ENCODE assay signal across 8 cellular contexts in genomic region chr12:111555313-111555712, GRCh38. TPM values are rescaled to one million over a fixed set of nuclear protein-coding genes. Genes with fewer than 3 reads are reported as not detected.
A peak's percentile ranks its signal among the peaks of the same experiment; 100 is the strongest.
DNase-seq lines count a peak whose midpoint lies in the region; ATAC-seq and TF ChIP-seq lines count a peak whose summit lies in the region.
"Not testable (repeated sequence)": the region's sequence is repeated elsewhere in the genome, so short reads cannot be mapped to it uniquely, and the experiment has no call there.

No MANE protein-coding gene starts in this region.

- not testable (repeated sequence) for H3K27me3 Mint-ChIP-seq in CD8-positive, alpha-beta T cell (ENCODE audit: low read depth); activated T-cell treated with anti-CD3 and anti-CD28 coated beads, Interleukin-2, amount 50 U/mL, for 24 hours; chondrocyte (ENCODE audit: low read depth); endothelial cell (ENCODE audit: unreplicated experiment); nephron progenitor cell (ENCODE audit: low read depth, poor library complexity)

- POLR2A ChIA-PET in CD8-positive, alpha-beta T cell (lab: Charles Lee); HEK293 (lab: Yijun Ruan, JAX): not testable (repeated sequence)

- CTCF ChIA-PET in CD8-positive, alpha-beta T cell (lab: Charles Lee); HEK293 (lab: Yijun Ruan, JAX): not testable (repeated sequence)

- ATAC-seq in CD8-positive, alpha-beta T cell: not testable (repeated sequence)

- not testable (repeated sequence) for H3K4me3 ChIP-seq in CD8-positive, alpha-beta T cell (ENCODE audit: low read depth, low read length); GM23248; HEK293 (ENCODE audit: low read depth, low read length)

- H3K36me3 Mint-ChIP-seq in CD8-positive, alpha-beta T cell: peaks cover 20% of the 10 kb centered on the region
- H3K36me3 Mint-ChIP-seq in activated T-cell treated with anti-CD3 and anti-CD28 coated beads, Interleukin-2, amount 50 U/mL, for 24 hours (ENCODE audit: low read depth): peaks cover 72% of the 10 kb centered on the region
- not testable (repeated sequence) for H3K36me3 Mint-ChIP-seq in chondrocyte (ENCODE audit: low read depth)
- H3K36me3 Mint-ChIP-seq in endothelial cell (ENCODE audit: low read depth, unreplicated experiment): peaks cover 12% of the 10 kb centered on the region
- H3K36me3 Mint-ChIP-seq in nephron progenitor cell (ENCODE audit: low read depth): peaks cover 71% of the 10 kb centered on the region

- peak overlapping the region; percentile 64 for H3K27ac Mint-ChIP-seq in CD8-positive, alpha-beta T cell
- H3K27ac Mint-ChIP-seq in activated T-cell treated with anti-CD3 and anti-CD28 coated beads, Interleukin-2, amount 50 U/mL, for 24 hours: peak overlapping the region; percentile 35
- H3K27ac Mint-ChIP-seq in chondrocyte (ENCODE audit: unreplicated experiment) (peak overlapping the region; percentile 29), endothelial cell (ENCODE audit: unreplicated experiment) (peak overlapping the region; percentile 57), nephron progenitor cell (peak overlapping the region; percentile 42)

- in situ Hi-C loops in GM23248 (cut with MboI): not testable (repeated sequence)

- H3K79me2 ChIP-seq in GM23248 (ENCODE audit: insufficient read depth): peaks cover 100% of the 10 kb centered on the region

- not testable (repeated sequence) for TF ChIP-seq CTCF in CD8-positive, alpha-beta T cell (IDR thresholded peaks at IDR 0.05); HEK293 (tag by site-specific recombination; IDR thresholded peaks at IDR 0.05); VCaP (conservative IDR thresholded peaks at IDR 0.05); chondrocyte (IDR thresholded peaks at IDR 0.05); endothelial cell (IDR thresholded peaks at IDR 0.05; ENCODE audit: unreplicated experiment); nephron progenitor cell (IDR thresholded peaks at IDR 0.05)

- H3K27ac ChIP-seq in CD8-positive, alpha-beta T cell (ENCODE audit: low read depth, low read length); HEK293 (ENCODE audit: extremely low read depth, low read depth, low read length): not testable (repeated sequence)
- peak overlapping the region; percentile 65; the same call in 1 of the 2 replicates for H3K27ac ChIP-seq in GM23248
- peak overlapping the region; percentile 89 for H3K27ac ChIP-seq in VCaP

- H3K4me1 ChIP-seq in CD8-positive, alpha-beta T cell (ENCODE audit: insufficient read depth, low read length); HEK293 (ENCODE audit: control insufficient read depth, insufficient read depth, low read length): not testable (repeated sequence)
- H3K4me1 ChIP-seq in GM23248 (ENCODE audit: insufficient read depth): peaks cover 38% of the 10 kb centered on the region

- H2AFZ ChIP-seq in GM23248: not testable (repeated sequence)

- H3K4me2 ChIP-seq in GM23248 (ENCODE audit: unreplicated experiment): peak overlapping the region; percentile 74

- peaks cover 22% of the 10 kb centered on the region for H3K4me1 Mint-ChIP-seq in CD8-positive, alpha-beta T cell (ENCODE audit: low read depth)
- H3K4me1 Mint-ChIP-seq in activated T-cell treated with anti-CD3 and anti-CD28 coated beads, Interleukin-2, amount 50 U/mL, for 24 hours (ENCODE audit: low read depth): peaks cover 37% of the 10 kb centered on the region
- H3K4me1 Mint-ChIP-seq in chondrocyte (ENCODE audit: low read depth): peaks cover 31% of the 10 kb centered on the region
- not testable (repeated sequence) for H3K4me1 Mint-ChIP-seq in endothelial cell (ENCODE audit: unreplicated experiment); nephron progenitor cell

- not testable (repeated sequence) for H3K36me3 ChIP-seq in CD8-positive, alpha-beta T cell (ENCODE audit: insufficient read depth, low read length)
- H3K36me3 ChIP-seq in GM23248 (ENCODE audit: low read depth): peaks cover 10% of the 10 kb centered on the region
- H3K36me3 ChIP-seq in HEK293 (ENCODE audit: control insufficient read depth in 2 of 2, insufficient read depth in 1 of 2, low read length in 2 of 2): peaks cover 11 to 17% of the 10 kb centered on the region in 2 experiments

- WGBS in GM23248 (ENCODE audit: low coverage in 1 of 2, low lambda C conversion rate in 2 of 2, missing lambda C conversion rate in 2 of 2), 2 experiments: 96 to 98% methylated on average over 3 of the region's 3 CpGs

- not testable (repeated sequence) for H3K9me3 Mint-ChIP-seq in CD8-positive, alpha-beta T cell; activated T-cell treated with anti-CD3 and anti-CD28 coated beads, Interleukin-2, amount 50 U/mL, for 24 hours; chondrocyte (ENCODE audit: low read depth); endothelial cell (ENCODE audit: unreplicated experiment); nephron progenitor cell

- not testable (repeated sequence) for DNase-seq in CD8-positive, alpha-beta T cell; GM23248; activated T-cell treated with anti-CD3 and anti-CD28 coated beads, Interleukin-2, amount 50 U/mL, for 24 hours; chondrocyte (ENCODE audit: low spot score); endothelial cell (ENCODE audit: low spot score); nephron progenitor cell

- H3K4me3 Mint-ChIP-seq in CD8-positive, alpha-beta T cell; activated T-cell treated with anti-CD3 and anti-CD28 coated beads, Interleukin-2, amount 50 U/mL, for 24 hours; chondrocyte (ENCODE audit: unreplicated experiment); endothelial cell (ENCODE audit: unreplicated experiment); nephron progenitor cell: not testable (repeated sequence)

- H3F3A ChIP-seq in GM23248 (ENCODE audit: insufficient read depth): peaks cover 49% of the 10 kb centered on the region

- intact Hi-C loops in CD8-positive, alpha-beta T cell (cut with DNase I, micrococcal nuclease): not testable (repeated sequence)

- H4K20me1 ChIP-seq in GM23248 (ENCODE audit: insufficient read depth): not testable (repeated sequence)

- not testable (repeated sequence) for H3K9ac ChIP-seq in GM23248

- not testable (repeated sequence) for H3K9me2 ChIP-seq in GM23248 (ENCODE audit: insufficient read depth)

- not testable (repeated sequence) for H3K9me3 ChIP-seq in CD8-positive, alpha-beta T cell (ENCODE audit: low read length); GM23248 (ENCODE audit: low read depth); HEK293 (ENCODE audit: control insufficient read depth, insufficient read depth, low read depth, low read length)

- H3K27me3 ChIP-seq in CD8-positive, alpha-beta T cell (ENCODE audit: insufficient read depth, low read length); GM23248 (replicated peaks; ENCODE audit: insufficient read depth): not testable (repeated sequence)

TF ChIP-seq in HEK293, 187 proteins besides CTCF, POLR2A, EP300 and RAD21:
- TF ChIP-seq ZSCAN5A (tag by site-specific recombination; IDR thresholded peaks at IDR 0.05) (peak; percentile 75; the same call in 1 of the 2 replicates), SETDB1 (IDR thresholded peaks at IDR 0.05; ENCODE audit: insufficient read length, low read length) (peak; percentile 74)
TF ChIP-seq in HEK293: peak in this region for 2; not testable (repeated sequence) for 185.

RNA-seq across cellular contexts. Expression of gene ATXN2, which starts 43.8 kb away (rescaled TPM):
- total RNA-seq in CD8-positive, alpha-beta T cell: 10 to 100 TPM; 16.2 to 16.8 TPM
- 15.0 and 19.2 TPM in 2 replicates for total RNA-seq in GM23248 (2014; rRNA removed; shearing (Covaris generic))
- polyA plus RNA-seq in GM23248 (2016; fragmentation: Nextera tagmentation; extraction: Ambion mirVana): 46.2 and 56.4 TPM in 2 replicates
- 63.7 to 66.8 TPM (median 66.1 TPM) in 3 replicates for total RNA-seq in chondrocyte
- 69.4 TPM for total RNA-seq in endothelial cell (ENCODE audit: unreplicated experiment)
